27 cellular contexts compared by ENCODE assay signal in genomic region chr12:101703487-101703886, GRCh38. TPM values are rescaled to one million over a fixed set of nuclear protein-coding genes. Genes with fewer than 3 reads are reported as not detected.
"Had no signal": no experiment of that assay in that cellular context is flagged by ENCODE, and none has a peak within 500 bp of the region (broad histone marks: within the 10 kb centered on the region; RNA-seq: fewer than 3 reads in every experiment).

No MANE protein-coding gene starts in this region.

- ATAC-seq: activated CD4-positive, CD25-positive, alpha-beta regulatory T cell treated with anti-CD3 and anti-CD28 coated beads, Interleukin-2, amount 50 U/mL, for 24 hours; activated naive CD8-positive, alpha-beta T cell treated with anti-CD3 and anti-CD28 coated beads, Interleukin-2, amount 50 U/mL, for 24 hours; left ventricle myocardium superior; naive thymus-derived CD4-positive, alpha-beta T cell; psoas muscle; sciatic nerve; stimulated activated effector memory CD8-positive, alpha-beta T cell treated with anti-CD3 and anti-CD28 coated beads, Interleukin-12 subunit alpha, Interleukin-12 subunit beta, amount 100 ng/mL, for 72 hours had no signal

- H3K9ac ChIP-seq: neural progenitor cell had no signal

- H3K4me3 Mint-ChIP-seq: activated CD4-positive, alpha-beta T cell treated with anti-CD3 and anti-CD28 coated beads, Interleukin-2, amount 10 ng/mL, durations not matched to agents 7 days and 5 days; activated naive CD4-positive, alpha-beta T cell treated with anti-CD3 and anti-CD28 coated beads, Interleukin-2, amount 10 ng/mL, durations not matched to agents 7 days and 5 days; activated naive CD8-positive, alpha-beta T cell treated with anti-CD3 and anti-CD28 coated beads, Interleukin-2, amount 50 U/mL, for 24 hours; immature natural killer cell; naive thymus-derived CD4-positive, alpha-beta T cell; neural progenitor cell; stimulated activated effector memory CD8-positive, alpha-beta T cell treated with anti-CD3 and anti-CD28 coated beads, Interleukin-12 subunit alpha, Interleukin-12 subunit beta, amount 100 ng/mL, for 72 hours had no signal

- H3K27ac Mint-ChIP-seq: activated CD4-positive, alpha-beta T cell treated with anti-CD3 and anti-CD28 coated beads, Interleukin-2, amount 10 ng/mL, durations not matched to agents 7 days and 5 days; activated naive CD4-positive, alpha-beta T cell treated with anti-CD3 and anti-CD28 coated beads, Interleukin-2, amount 10 ng/mL, durations not matched to agents 7 days and 5 days; activated naive CD8-positive, alpha-beta T cell treated with anti-CD3 and anti-CD28 coated beads, Interleukin-2, amount 50 U/mL, for 24 hours; naive thymus-derived CD4-positive, alpha-beta T cell; neural progenitor cell; stimulated activated effector memory CD8-positive, alpha-beta T cell treated with anti-CD3 and anti-CD28 coated beads, Interleukin-12 subunit alpha, Interleukin-12 subunit beta, amount 100 ng/mL, for 72 hours had no signal

- H3K27ac ChIP-seq: colonic mucosa, neural progenitor cell, ovary, psoas muscle, thoracic aorta had no signal

- H3K36me3 Mint-ChIP-seq: immature natural killer cell; naive thymus-derived CD4-positive, alpha-beta T cell; neural progenitor cell had no signal

- H3K36me3 ChIP-seq: colonic mucosa, neural progenitor cell, ovary, thoracic aorta had no signal

- H3K4me1 ChIP-seq: neural progenitor cell had no signal

- H3K27me3 Mint-ChIP-seq: activated CD4-positive, alpha-beta T cell treated with anti-CD3 and anti-CD28 coated beads, Interleukin-2, amount 10 ng/mL, durations not matched to agents 7 days and 5 days; activated naive CD4-positive, alpha-beta T cell treated with anti-CD3 and anti-CD28 coated beads, Interleukin-2, amount 10 ng/mL, durations not matched to agents 7 days and 5 days; activated naive CD8-positive, alpha-beta T cell treated with anti-CD3 and anti-CD28 coated beads, Interleukin-2, amount 50 U/mL, for 24 hours; brain had no signal

- H3K4me3 ChIP-seq: colonic mucosa, neural progenitor cell, ovary, psoas muscle, smooth muscle cell, thoracic aorta had no signal

- H3K9me3 ChIP-seq: colonic mucosa, ovary, psoas muscle, thoracic aorta had no signal

- H3K9me3 Mint-ChIP-seq: activated CD4-positive, alpha-beta T cell treated with anti-CD3 and anti-CD28 coated beads, Interleukin-2, amount 10 ng/mL, durations not matched to agents 7 days and 5 days; activated naive CD4-positive, alpha-beta T cell treated with anti-CD3 and anti-CD28 coated beads, Interleukin-2, amount 10 ng/mL, durations not matched to agents 7 days and 5 days; activated naive CD8-positive, alpha-beta T cell treated with anti-CD3 and anti-CD28 coated beads, Interleukin-2, amount 50 U/mL, for 24 hours; brain; immature natural killer cell; naive thymus-derived CD4-positive, alpha-beta T cell; neural progenitor cell; stimulated activated effector memory CD8-positive, alpha-beta T cell treated with anti-CD3 and anti-CD28 coated beads, Interleukin-12 subunit alpha, Interleukin-12 subunit beta, amount 100 ng/mL, for 72 hours had no signal

- H3K27me3 ChIP-seq: colonic mucosa, ovary had no signal

- H3K4me2 ChIP-seq: neural progenitor cell, smooth muscle cell had no signal

- DNase-seq: activated CD4-positive, alpha-beta T cell treated with anti-CD3 and anti-CD28 coated beads, Interleukin-2, amount 10 ng/mL, durations not matched to agents 7 days and 5 days; activated CD8-positive, alpha-beta memory T cell treated with anti-CD3 and anti-CD28 coated beads, Interleukin-2, amount 50 U/mL, for 4 hours; activated effector memory CD4-positive, alpha-beta T cell treated with Interleukin-2 at 50 U/mL for 16 hours; activated naive CD4-positive, alpha-beta T cell treated with anti-CD3 and anti-CD28 coated beads, Interleukin-2, amount 10 ng/mL, durations not matched to agents 7 days and 5 days; activated naive CD8-positive, alpha-beta T cell treated with anti-CD3 and anti-CD28 coated beads, Interleukin-2, amount 50 U/mL, for 24 hours; activated T-cell treated with anti-CD3 and anti-CD28 coated beads, Interleukin-2, amount 50 U/mL, for 48 hours; anterior cingulate cortex; central memory CD4-positive, alpha-beta T cell; colonic mucosa; foreskin melanocyte; glutamatergic neuron; immature natural killer cell; kidney glomerular epithelial cell; left ventricle myocardium superior; mesenchymal stem cell; naive thymus-derived CD4-positive, alpha-beta T cell; ovary; psoas muscle; stimulated activated CD4-positive, alpha-beta T cell treated with anti-CD3 and anti-CD28 coated beads, Interleukin-4, amount 100 ng/mL, for 24 hours; T1000 had no signal

RNA-seq across cellular contexts. Expression of gene SYCP3, which starts 35.8 kb away (rescaled TPM):
- total RNA-seq: left ventricle myocardium superior, ovary, sciatic nerve, thoracic aorta had no signal
